Comparison of ENCODE assay signal across 1 cellular context in genomic region chr7:135217645-135218509, GRCh38.
A peak's percentile ranks its signal among the peaks of the same experiment; 100 is the strongest.
TF ChIP-seq lines count a peak whose summit lies in the region.

No MANE protein-coding gene starts in this region.

TF ChIP-seq in HepG2, 621 proteins besides CTCF, POLR2A, EP300 and RAD21 (continued from another document):
- TF ChIP-seq PAXIP1 (CRISPR knock-in tag; conservative IDR thresholded peaks at IDR 0.05) (0 out of 2 replicates have a peak, but pooled peaks have one; percentile 33), ARID4A (CRISPR knock-in tag; IDR thresholded peaks at IDR 0.05; ENCODE audit: borderline replicate concordance) (peak; percentile 52; the same call in 1 of the 2 replicates), REPIN1 (CRISPR knock-in tag; IDR thresholded peaks at IDR 0.05; ENCODE audit: borderline replicate concordance, low read depth) (peak; percentile 10; the same call in 1 of the 2 replicates), HNF4A (CRISPR knock-in tag; IDR thresholded peaks at IDR 0.05) (0 out of 2 replicates have a peak, but pooled peaks have one; percentile 25), ATF3 (CRISPR knock-in tag; IDR thresholded peaks at IDR 0.05) (peak; percentile 75), ZNF513 (CRISPR knock-in tag; conservative IDR thresholded peaks at IDR 0.05) (no peak), ZEB1 (IDR thresholded peaks at IDR 0.05; ENCODE audit: insufficient replicate concordance, low read depth) (no peak), ARID5B (CRISPR knock-in tag; IDR thresholded peaks at IDR 0.05) (peak; percentile 67), ZFY (CRISPR knock-in tag; IDR thresholded peaks at IDR 0.05) (peak; percentile 38; the same call in 1 of the 2 replicates), CBFB (CRISPR knock-in tag; IDR thresholded peaks at IDR 0.05) (no peak), TEAD3 (CRISPR knock-in tag; optimal IDR thresholded peaks at IDR 0.05; ENCODE audit: borderline replicate concordance) (peak; percentile 82), ZNF30 (CRISPR knock-in tag; IDR thresholded peaks at IDR 0.05) (no peak), ARID3A (IDR thresholded peaks at IDR 0.05; ENCODE audit: low read depth, low read length) (peak; percentile 57), SOX6 (IDR thresholded peaks at IDR 0.05) (no peak), SOX6 (CRISPR knock-in tag; IDR thresholded peaks at IDR 0.05) (peak; percentile 50), CHD2 (IDR thresholded peaks at IDR 0.05; ENCODE audit: low read depth, low read length) (no peak), GATAD2A (CRISPR knock-in tag; IDR thresholded peaks at IDR 0.05) (peak; percentile 14; the same call in 1 of the 2 replicates), FOXC1 (CRISPR knock-in tag; IDR thresholded peaks at IDR 0.05; ENCODE audit: borderline replicate concordance) (0 out of 2 replicates have a peak, but pooled peaks have one; percentile 41), ZNF552 (CRISPR knock-in tag; IDR thresholded peaks at IDR 0.05; ENCODE audit: borderline replicate concordance) (no peak), CEBPG (CRISPR knock-in tag; IDR thresholded peaks at IDR 0.05) (peak; percentile 93), FOXJ3 (CRISPR knock-in tag; IDR thresholded peaks at IDR 0.05; ENCODE audit: borderline replicate concordance) (0 out of 2 replicates have a peak, but pooled peaks have one; percentile 40), SOX5 (CRISPR knock-in tag; IDR thresholded peaks at IDR 0.05; ENCODE audit: borderline replicate concordance) (peak; percentile 23; the same call in 1 of the 2 replicates), MED8 (CRISPR knock-in tag; IDR thresholded peaks at IDR 0.05; ENCODE audit: insufficient replicate concordance) (no peak), FOXA3 (CRISPR knock-in tag; IDR thresholded peaks at IDR 0.05) (peak; percentile 31; the same call in 1 of the 2 replicates), MTF2 (CRISPR knock-in tag; IDR thresholded peaks at IDR 0.05; ENCODE audit: borderline replicate concordance) (0 out of 2 replicates have a peak, but pooled peaks have one; percentile 59), ZFX (CRISPR knock-in tag; IDR thresholded peaks at IDR 0.05; ENCODE audit: low read depth) (peak; percentile 51), POGZ (CRISPR knock-in tag; IDR thresholded peaks at IDR 0.05) (0 out of 2 replicates have a peak, but pooled peaks have one; percentile 14), CBX5 (CRISPR knock-in tag; IDR thresholded peaks at IDR 0.05; ENCODE audit: borderline replicate concordance) (no peak), CEBPB (IDR thresholded peaks at IDR 0.05; ENCODE audit: borderline replicate concordance, low read depth, low read length) (peak; percentile 89), MTA1 (CRISPR knock-in tag; IDR thresholded peaks at IDR 0.05; ENCODE audit: borderline replicate concordance) (no peak), ZNF326 (CRISPR knock-in tag; IDR thresholded peaks at IDR 0.05; ENCODE audit: borderline replicate concordance) (no peak), ZMYM4 (CRISPR knock-in tag; IDR thresholded peaks at IDR 0.05) (peak; percentile 61), ZBTB39 (CRISPR knock-in tag; IDR thresholded peaks at IDR 0.05) (0 out of 2 replicates have a peak, but pooled peaks have one; percentile 54), DNMT3B (CRISPR knock-in tag; conservative IDR thresholded peaks at IDR 0.05) (0 out of 2 replicates have a peak, but pooled peaks have one; percentile 42)
